Comparison of ENCODE assay signal across 12 cellular contexts in the genomic region with DNA sequence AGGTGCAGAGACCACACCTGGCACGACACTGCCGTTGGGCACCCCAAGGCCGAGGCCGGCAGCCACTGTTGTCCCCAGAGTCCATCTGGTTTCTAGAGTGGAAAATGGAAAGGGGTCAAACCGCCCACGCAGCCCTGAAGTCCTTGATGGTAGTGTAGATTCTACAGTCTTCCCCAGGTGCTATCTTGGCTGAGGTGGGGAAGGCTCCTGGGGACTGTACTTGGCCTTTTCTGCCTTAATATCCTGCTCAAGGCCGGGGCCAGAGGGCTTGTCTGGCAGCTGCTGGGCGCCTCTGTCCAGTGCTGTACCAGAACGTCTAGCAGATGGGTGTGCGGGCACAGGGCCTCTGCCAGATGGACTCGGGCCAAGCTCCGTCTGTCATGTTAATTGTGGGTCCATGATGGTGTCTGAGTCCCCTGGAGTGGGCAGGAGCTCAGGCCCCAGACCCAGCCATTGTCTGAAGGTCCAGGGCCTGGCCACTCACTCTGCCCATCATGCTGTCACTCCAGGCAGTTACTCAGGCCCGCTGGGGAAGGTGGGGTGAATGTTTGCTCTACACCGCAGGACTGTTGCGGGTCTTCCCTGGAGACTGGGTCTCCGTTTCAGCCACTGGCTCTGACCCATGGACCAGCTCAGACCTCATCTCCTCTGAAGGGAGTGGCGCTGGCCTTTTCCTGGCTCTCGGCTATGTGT.
A peak's percentile ranks its signal among the peaks of the same experiment; 100 is the strongest.
DNase-seq lines count a peak whose midpoint lies in the region; ATAC-seq and TF ChIP-seq lines count a peak whose summit lies in the region.
"Had no signal": no experiment of that assay in that cellular context is flagged by ENCODE, and none has a peak within 500 bp of the region (broad histone marks: within the 10 kb centered on the region; RNA-seq: fewer than 3 reads in every experiment).

No MANE protein-coding gene starts in this region.

- CTCF ChIA-PET in PC-3 (lab: Charles Lee) = no interaction called here

- H3K9me3 ChIP-seq in PC-3 (ENCODE audit: low read length) (no peaks in the 10 kb centered on the region), spleen (no peaks in the 10 kb centered on the region)
- H3K9me3 ChIP-seq: heart right ventricle had no signal

- H3K9ac ChIP-seq in PC-3 (ENCODE audit: low read length) = peak overlapping the region; percentile 46

- no peaks in the 10 kb centered on the region for H3K79me2 ChIP-seq in PC-3 (ENCODE audit: low read length)

- ATAC-seq in PC-3 = no peak
- no peak for ATAC-seq in HG03460 (IDR thresholded peaks at IDR 0.05; ENCODE audit: unreplicated experiment)

- peaks cover 31% of the 10 kb centered on the region for H3K4me1 ChIP-seq in PC-3 (ENCODE audit: insufficient read depth, low read length)
- H3K4me1 ChIP-seq in spleen = peaks cover 0 to 39% (median 18%) of the 10 kb centered on the region in 6 donors

- peaks cover 2% of the 10 kb centered on the region for H3K9me3 Mint-ChIP-seq in activated T-cell treated with anti-CD3 and anti-CD28 coated beads, Interleukin-2, amount 50 U/mL, for 24 hours
- peaks cover 0 to 4% (median 0%) of the 10 kb centered on the region in 5 experiments for H3K9me3 Mint-ChIP-seq in brain
- H3K9me3 Mint-ChIP-seq: effector memory CD8-positive, alpha-beta T cell had no signal

- H3K4me3 Mint-ChIP-seq in activated T-cell treated with anti-CD3 and anti-CD28 coated beads, Interleukin-2, amount 50 U/mL, for 24 hours = peak overlapping the region; percentile 38
- H3K4me3 Mint-ChIP-seq in brain = no peak overlapping the region
- H3K4me3 Mint-ChIP-seq: B cell; effector memory CD8-positive, alpha-beta T cell had no signal

- no TSS peak for BruUV-seq in PC-3 (replicated peaks; lab: Mats Ljungman, UMichigan)

- intact Hi-C loops in PC-3 (cut with micrococcal nuclease) (loop anchor here (1.0 to 2.0 kb wide), 3 partner anchors 121 to 263 kb away; no protein-coding TSS in a partner anchor), spleen (cut with DNase I; ENCODE audit: low total_unique reads) (no loop called here)

- no peak for TF ChIP-seq CTCF in PC-3 (conservative IDR thresholded peaks at IDR 0.05; ENCODE audit: low read depth, low read length)
- TF ChIP-seq CTCF in brain (conservative IDR thresholded peaks at IDR 0.05) = no peak
- TF ChIP-seq CTCF in spleen (IDR thresholded peaks at IDR 0.05 in 8 of 11, conservative IDR thresholded peaks at IDR 0.05 in 3 of 11) = no peak

- H2AFZ ChIP-seq in PC-3 (ENCODE audit: low read length) = no peak overlapping the region
- H2AFZ ChIP-seq: PC-9 had no signal

- H3K4me2 ChIP-seq in PC-3 (ENCODE audit: low read length) = peak overlapping the region; percentile 60

- peaks cover 12% of the 10 kb centered on the region for H3K36me3 Mint-ChIP-seq in activated T-cell treated with anti-CD3 and anti-CD28 coated beads, Interleukin-2, amount 50 U/mL, for 24 hours (ENCODE audit: low read depth)
- H3K36me3 Mint-ChIP-seq in brain = no peaks in the 10 kb centered on the region

- H3K36me3 ChIP-seq in PC-3 (ENCODE audit: low read depth, low read length) = no peaks in the 10 kb centered on the region
- no peaks in the 10 kb centered on the region for H3K36me3 ChIP-seq in spleen
- H3K36me3 ChIP-seq: heart right ventricle had no signal

- TF ChIP-seq POLR2A in spleen (IDR thresholded peaks at IDR 0.05) = no peak

- H3K27ac ChIP-seq in PC-3 (ENCODE audit: low read length) (peak overlapping the region; percentile 90), spleen (peak overlapping the region in 2 of 8 donors; percentile 7 to 16)
- H3K27ac ChIP-seq: heart right ventricle, PC-9 had no signal

- peak overlapping the region; percentile 96 for H3K27ac Mint-ChIP-seq in activated T-cell treated with anti-CD3 and anti-CD28 coated beads, Interleukin-2, amount 50 U/mL, for 24 hours
- peak overlapping the region in 4 of 5 experiments; percentile 71 to 91 (median 88) for H3K27ac Mint-ChIP-seq in brain
- H3K27ac Mint-ChIP-seq: B cell had no signal

- no peak for DNase-seq in activated T-cell treated with anti-CD3 and anti-CD28 coated beads, Interleukin-2, amount 50 U/mL, for 24 hours
- DNase-seq in activated T-cell treated with anti-CD3 and anti-CD28 coated beads, Interleukin-2, amount 50 U/mL, for 48 hours = no peak
- no peak for DNase-seq in PC-3
- DNase-seq in spleen = peak; percentile 63
- DNase-seq in NCI-H187 treated with DMSO at 0.1 percent for 48 hours (lab: John Stamatoyannopoulos, UW) = no peak
- no peak for DNase-seq in NCI-H1048 (lab: John Stamatoyannopoulos, UW)

- H3K4me1 Mint-ChIP-seq in activated T-cell treated with anti-CD3 and anti-CD28 coated beads, Interleukin-2, amount 50 U/mL, for 24 hours (ENCODE audit: low read depth) = peaks cover 51% of the 10 kb centered on the region
- H3K4me1 Mint-ChIP-seq in brain = peaks cover 50% of the 10 kb centered on the region

- H4K20me1 ChIP-seq in PC-3 (ENCODE audit: low read length) = no peaks in the 10 kb centered on the region

- whole genome bisulfite sequencing in spleen, 5 donors = 75 to 87% (median 79%) methylated on average over 11 to 18 of the region's 18 CpGs

- peak overlapping the region; percentile 19; the same call in 1 of the 2 replicates for H3K4me3 ChIP-seq in PC-3 (ENCODE audit: low read length)
- no peak overlapping the region for H3K4me3 ChIP-seq in spleen
- H3K4me3 ChIP-seq: heart right ventricle, PC-9 had no signal

- H3K27me3 Mint-ChIP-seq in activated T-cell treated with anti-CD3 and anti-CD28 coated beads, Interleukin-2, amount 50 U/mL, for 24 hours = peaks cover 10% of the 10 kb centered on the region
- H3K27me3 Mint-ChIP-seq in brain = peaks cover 6% of the 10 kb centered on the region

- POLR2A ChIA-PET in PC-3 (lab: Charles Lee; ENCODE audit: unreplicated experiment) = no interaction called here

- H3K27me3 ChIP-seq in PC-3 (ENCODE audit: low read length) = no peaks in the 10 kb centered on the region
- no peaks in the 10 kb centered on the region for H3K27me3 ChIP-seq in spleen (replicated peaks in 1 of 7)

- H3F3A ChIP-seq in PC-3 (ENCODE audit: low read length, unreplicated experiment) = peaks cover 5% of the 10 kb centered on the region

- no peaks in the 10 kb centered on the region for H3K9me2 ChIP-seq in PC-3 (replicated peaks; ENCODE audit: low read length)
